ENCODE assay signal across 8 cellular contexts in the genomic region with DNA sequence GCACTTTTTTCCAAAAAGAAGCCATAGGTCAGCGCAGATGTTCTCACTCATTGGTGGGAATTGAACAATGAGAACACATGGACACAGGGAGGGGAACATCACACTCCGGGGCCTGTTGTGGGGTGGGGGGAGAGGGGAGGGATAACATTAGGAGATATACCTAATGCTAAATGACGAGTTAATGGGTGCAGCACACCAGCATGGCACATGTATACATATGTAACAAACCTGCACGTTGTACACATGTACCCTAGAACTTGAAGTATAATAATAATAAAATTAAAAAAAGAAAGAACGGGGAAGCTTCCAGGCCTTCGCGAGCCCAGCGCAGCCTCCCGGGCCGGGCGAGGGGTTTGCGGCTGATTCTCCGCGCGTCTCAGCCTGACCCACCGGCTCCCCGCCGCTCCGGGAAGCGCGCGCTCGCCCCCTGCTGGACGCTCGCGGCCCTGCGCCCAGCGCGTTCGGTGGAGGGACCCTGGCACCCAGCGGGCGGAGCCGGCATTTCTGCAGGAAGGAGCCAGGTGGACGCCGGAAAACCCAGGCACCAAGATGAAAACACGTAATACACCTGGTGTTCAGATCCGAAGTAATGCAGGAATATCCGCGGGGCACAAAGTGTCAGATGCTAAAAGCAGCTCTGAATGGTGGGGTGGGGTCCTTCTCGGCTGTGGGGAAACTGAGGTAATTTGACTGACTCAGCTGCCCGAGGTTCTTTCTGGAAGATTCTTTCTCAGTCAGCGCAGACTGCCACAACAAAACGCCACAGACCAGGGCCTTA.
DNase-seq lines count a peak whose midpoint lies in the region; FAIRE-seq and TF ChIP-seq lines count a peak whose summit lies in the region.
"Not testable (repeated sequence)": the region's sequence is repeated elsewhere in the genome, so short reads cannot be mapped to it uniquely, and the experiment has no call there.

No MANE protein-coding gene starts in this region.

- H4K20me1 ChIP-seq in H1 (replicated peaks in 1 of 2; ENCODE audit: control insufficient read depth in 1 of 2, insufficient read depth in 2 of 2, low read length in 2 of 2): not testable (repeated sequence)

- H4K5ac ChIP-seq in H1 (ENCODE audit: insufficient read length, low read depth, low read length): not testable (repeated sequence)

- H2BK5ac ChIP-seq in H1 (ENCODE audit: low read depth, low read length): not testable (repeated sequence)

- not testable (repeated sequence) for H3K4me2 ChIP-seq in H1 (ENCODE audit: insufficient read depth in 1 of 2, low read depth in 2 of 2, low read length in 2 of 2)

- H3K9ac ChIP-seq in H1 (replicated peaks in 1 of 4; ENCODE audit: extremely low read depth in 1 of 4, low read depth in 3 of 4, low read length in 3 of 4); liver (ENCODE audit: low read depth in 1 of 2, low read length in 2 of 2): not testable (repeated sequence)

- H3K27me3 ChIP-seq in H1 (replicated peaks in 1 of 4; ENCODE audit: control insufficient read depth in 3 of 4, extremely low read depth in 1 of 4, insufficient read depth in 3 of 4, low read length in 3 of 4); liver (ENCODE audit: control insufficient read depth in 4 of 4, insufficient read depth in 4 of 4, low read length in 3 of 4): not testable (repeated sequence)

- not testable (repeated sequence) for H2BK20ac ChIP-seq in H1 (ENCODE audit: low read length)

- H4K8ac ChIP-seq in H1 (ENCODE audit: extremely low read depth, insufficient read depth, low read length): not testable (repeated sequence)

- WGBS in H1 (ENCODE audit: extremely low coverage in 1 of 2, insufficient coverage in 1 of 2, insufficient read length in 1 of 2, insufficient replicate concordance in 2 of 2, low coverage in 1 of 2, low lambda C conversion rate in 2 of 2, missing lambda C conversion rate in 1 of 2), 2 experiments: 22% methylated on average over 26 of the region's 43 CpGs; no CpG with 5 or more reads in 1 of the 2 experiments
- 10% methylated on average over 43 of the region's 43 CpGs for WGBS in liver

- H3K18ac ChIP-seq in H1 (ENCODE audit: extremely low read depth, low read length): not testable (repeated sequence)

- not testable (repeated sequence) for H3K56ac ChIP-seq in H1 (replicated peaks; ENCODE audit: insufficient read length, low read depth, low read length)

- H3K23ac ChIP-seq in H1 (ENCODE audit: insufficient read length): not testable (repeated sequence)

- H3K79me2 ChIP-seq in H1 (ENCODE audit: control insufficient read depth in 1 of 2, insufficient read depth in 2 of 2, low read length in 2 of 2): not testable (repeated sequence)

- TF ChIP-seq RAD21 in H1 (IDR thresholded peaks at IDR 0.05 in 1 of 2, conservative IDR thresholded peaks at IDR 0.05 in 1 of 2; ENCODE audit: low read depth in 2 of 2, low read length in 2 of 2) (peak; percentile 100), liver (IDR thresholded peaks at IDR 0.05) (peak; percentile 81 to 90)

- H3K4ac ChIP-seq in H1 (replicated peaks; ENCODE audit: insufficient read length, low read depth, low read length): peak overlapping the region; percentile 69

- H3K79me1 ChIP-seq in H1 (ENCODE audit: low read depth, low read length): not testable (repeated sequence)

- H2BK15ac ChIP-seq in H1 (ENCODE audit: low read length): not testable (repeated sequence)

- not testable (repeated sequence) for FAIRE-seq in H1 (lab: Jason Lieb, UNC)

- not testable (repeated sequence) for H2AFZ ChIP-seq in H1 (ENCODE audit: low read length)

- CTCF ChIA-PET in AG04449 (lab: Yijun Ruan, JAX) (interaction anchor here (0.8 to 9.6 kb wide), 22 partner anchors 9 to 623 kb away, joined by 3 to 112 read pairs (median 4); a partner anchor contains a TSS), H1 (lab: Charles Lee; ENCODE audit: partially characterized antibody) (interaction anchor here (0.6 to 10.4 kb wide), 69 partner anchors 8 to 634 kb away, joined by 3 to 137 read pairs (median 4); a partner anchor contains a TSS)

- H3K4me1 ChIP-seq in H1 (replicated peaks in 1 of 4; ENCODE audit: control insufficient read depth in 3 of 4, insufficient read depth in 4 of 4, low read length in 3 of 4); liver (ENCODE audit: control insufficient read depth in 4 of 4, insufficient read depth in 4 of 4, low read length in 3 of 4): not testable (repeated sequence)

- in situ Hi-C loops in GM13977 (cut with MboI; ENCODE audit: low pct_unique_long_range_greater_than_20kb, low sequenced_read_pairs, unreplicated experiment): loop anchor here (25.0 kb wide), 1 partner anchor 725 kb away; no protein-coding TSS in a partner anchor

- not testable (repeated sequence) for H3K36me3 ChIP-seq in H1 (ENCODE audit: control insufficient read depth in 2 of 4, insufficient read depth in 4 of 4, low read length in 3 of 4); liver (ENCODE audit: control insufficient read depth in 4 of 4, insufficient read depth in 3 of 4, low read depth in 1 of 4, low read length in 3 of 4)

- H3K14ac ChIP-seq in H1 (ENCODE audit: insufficient read length): not testable (repeated sequence)

- TF ChIP-seq EP300 in H1 (IDR thresholded peaks at IDR 0.05; ENCODE audit: borderline replicate concordance in 1 of 2, low read depth in 2 of 2, low read length in 2 of 2): not testable (repeated sequence)

- H2BK12ac ChIP-seq in H1 (ENCODE audit: low read depth, low read length): peak overlapping the region; percentile 43; the same call in 1 of the 2 replicates

- H3K23me2 ChIP-seq in H1 (ENCODE audit: low read depth, low read length): not testable (repeated sequence)

- not testable (repeated sequence) for H3K9me3 ChIP-seq in H1 (ENCODE audit: insufficient read depth in 2 of 2, low read depth in 1 of 2, low read length in 1 of 2); liver (ENCODE audit: control insufficient read depth in 4 of 4, low read length in 3 of 4)

- TF ChIP-seq POLR2A in NB4 (IDR thresholded peaks at IDR 0.05; ENCODE audit: extremely low read depth, insufficient read length); H1 (IDR thresholded peaks at IDR 0.05; ENCODE audit: control extremely low read depth in 1 of 2, low read depth in 2 of 2, low read length in 2 of 2): not testable (repeated sequence)

- H3K27ac ChIP-seq in H1 (ENCODE audit: low read depth, low read length); liver (ENCODE audit: low read depth in 1 of 2, low read length in 2 of 2): not testable (repeated sequence)

- POLR2A ChIA-PET in AG04449 (lab: Yijun Ruan, JAX); H1 (lab: Charles Lee; ENCODE audit: partially characterized antibody): not testable (repeated sequence)

- H3K4me3 ChIP-seq in AG04449 (ENCODE audit: low read depth, low read length); NB4 (ENCODE audit: low read depth, low read length); H1 (ENCODE audit: extremely low read depth in 1 of 4, insufficient read depth in 2 of 4, low read depth in 3 of 4, low read length in 4 of 4); liver (ENCODE audit: low read depth in 1 of 3, low read length in 3 of 3): not testable (repeated sequence)

- TF ChIP-seq CTCF in AG04449 (IDR thresholded peaks at IDR 0.05; ENCODE audit: insufficient read depth, low read length, missing control alignments): peak; percentile 95
- TF ChIP-seq CTCF in GM13977 (IDR thresholded peaks at IDR 0.05; ENCODE audit: extremely low read depth, insufficient read depth, missing control alignments): peak; percentile 100
- TF ChIP-seq CTCF in NB4 (IDR thresholded peaks at IDR 0.05; ENCODE audit: low read depth, low read length): peak; percentile 92
- TF ChIP-seq CTCF in H1 (IDR thresholded peaks at IDR 0.05; ENCODE audit: control extremely low read depth in 1 of 3, insufficient read depth in 1 of 3, low read depth in 1 of 3, low read length in 3 of 3): peak; percentile 98 to 100 (median 100)
- TF ChIP-seq CTCF in liver (IDR thresholded peaks at IDR 0.05; ENCODE audit: low read depth, low read length, missing input control): peak; percentile 98

- not testable (repeated sequence) for H4K91ac ChIP-seq in H1 (replicated peaks; ENCODE audit: insufficient read length, low read length)

- not testable (repeated sequence) for DNase-seq in AG04449 (ENCODE audit: low read depth, low spot score)
- DNase-seq in GM13977 (ENCODE audit: low spot score) (peak; percentile 92), NB4 (ENCODE audit: low read depth) (peak; percentile 66), SHP77 (lab: John Stamatoyannopoulos, UW) (peak; percentile 46 to 67), H1 (ENCODE audit: low read depth in 1 of 2, low spot score in 2 of 2) (peak; percentile 27 to 98)
- DNase-seq in activated T-cell treated with anti-CD3 and anti-CD28 coated beads, Interleukin-2, amount 50 U/mL, for 1 hour: peak; percentile 72
- peak; percentile 27 to 53 for DNase-seq in stimulated activated CD4-positive, alpha-beta T cell treated with anti-CD3 and anti-CD28 coated beads, Interleukin-1b, Interleukin-23, amount 100 ng/mL, for 1 hour (ENCODE audit: low read depth in 2 of 2)

- H2BK120ac ChIP-seq in H1 (replicated peaks; ENCODE audit: low read depth, low read length): not testable (repeated sequence)

- not testable (repeated sequence) for H2AK5ac ChIP-seq in H1 (ENCODE audit: low read depth, low read length)

TF ChIP-seq in H1, 55 proteins besides CTCF, POLR2A, EP300 and RAD21 (continues in another document):
- TF ChIP-seq EGR1 (IDR thresholded peaks at IDR 0.05; ENCODE audit: borderline replicate concordance, low read depth, low read length) (0 out of 2 replicates have a peak, but pooled peaks have one; percentile 12), CEBPB (IDR thresholded peaks at IDR 0.05; ENCODE audit: low read depth, low read length) (peak; percentile 11; the same call in 1 of the 2 replicates)
- TF ChIP-seq, protein P1, sequence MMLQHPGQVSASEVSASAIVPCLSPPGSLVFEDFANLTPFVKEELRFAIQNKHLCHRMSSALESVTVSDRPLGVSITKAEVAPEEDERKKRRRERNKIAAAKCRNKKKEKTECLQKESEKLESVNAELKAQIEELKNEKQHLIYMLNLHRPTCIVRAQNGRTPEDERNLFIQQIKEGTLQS (IDR thresholded peaks at IDR 0.05; ENCODE audit: insufficient read depth, low read depth, low read length): peak; percentile 59; the same call in 1 of the 2 replicates
